In the genomic region with DNA sequence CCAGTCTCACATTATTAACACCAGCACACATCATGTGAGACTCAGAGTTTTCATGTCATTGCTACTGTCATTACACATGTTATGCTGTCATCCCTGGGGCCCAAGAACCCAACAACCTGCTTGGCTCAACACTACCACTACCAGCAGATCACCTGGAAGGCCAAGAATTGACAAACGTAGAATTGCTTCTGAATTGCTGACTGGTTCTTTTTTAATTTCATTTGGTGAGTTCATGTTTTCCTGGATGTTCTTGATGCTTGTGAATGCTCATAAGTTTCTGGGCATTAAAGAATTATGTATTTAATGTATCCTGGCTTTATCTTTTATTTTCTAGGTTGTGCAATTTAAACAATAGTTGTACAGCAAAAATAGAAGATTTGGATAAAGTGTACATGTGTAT, we compare ENCODE assay signal across 33 cellular contexts. TPM values are rescaled to one million over a fixed set of nuclear protein-coding genes. Genes with fewer than 3 reads are reported as not detected.
"Had no signal": no experiment of that assay in that cellular context is flagged by ENCODE, and none has a peak within 500 bp of the region (broad histone marks: within the 10 kb centered on the region; RNA-seq: fewer than 3 reads in every experiment).

No MANE protein-coding gene starts in this region.

- H3K27me3 ChIP-seq: neural progenitor cell, ovary, spleen, suprapubic skin, testis, tibial artery, transverse colon, upper lobe of right lung had no signal

- H3K9me3 ChIP-seq: ovary, psoas muscle, suprapubic skin, testis, transverse colon, upper lobe of right lung, uterus had no signal

- H3K4me3 ChIP-seq: neural progenitor cell, ovary, psoas muscle, skin epidermis, smooth muscle cell, spleen, suprapubic skin, testis, tibial artery, transverse colon, upper lobe of right lung, uterus had no signal

- H3K27ac ChIP-seq: neural progenitor cell, ovary, parathyroid adenoma, psoas muscle, skin epidermis, spleen, suprapubic skin, testis, tibial artery, transverse colon, upper lobe of right lung, uterus had no signal

- H3K4me1 ChIP-seq: neural progenitor cell, parathyroid adenoma, psoas muscle, spleen, suprapubic skin, testis, tibial artery, transverse colon, upper lobe of right lung, uterus had no signal

- DNase-seq: natural killer cell; occipital lobe; ovary; psoas muscle; right cardiac atrium; spleen; stimulated activated CD4-positive, alpha-beta T cell treated with anti-CD3 and anti-CD28 coated beads, Interleukin-12 subunit alpha, Interleukin-12 subunit beta, amount 100 ng/mL, for 4 hours; stimulated activated CD4-positive, alpha-beta T cell treated with anti-CD3 and anti-CD28 coated beads, Interleukin-1b, Interleukin-23, amount 100 ng/mL, for 48 hours; stimulated activated CD4-positive, alpha-beta T cell treated with anti-CD3 and anti-CD28 coated beads, Interleukin-4, amount 100 ng/mL, for 1 hour; stimulated activated CD4-positive, alpha-beta T cell treated with anti-CD3 and anti-CD28 coated beads, Interleukin-4, amount 100 ng/mL, for 4 hours; stimulated activated CD8-positive, alpha-beta memory T cell treated with anti-CD3 and anti-CD28 coated beads, Interleukin-4, amount 100 ng/mL, for 48 hours; stimulated activated naive CD4-positive, alpha-beta T cell; stimulated activated naive CD8-positive, alpha-beta T cell treated with anti-CD3 and anti-CD28 coated beads, Interleukin-15, amount 100 ng/mL, for 72 hours; stimulated activated naive CD8-positive, alpha-beta T cell treated with anti-CD3 and anti-CD28 coated beads, Interleukin-15, Interleukin-2, amounts not matched to agents 100 U/mL and 50 U/mL, for 24 hours; substantia nigra; testis; tibial artery; transverse colon; upper lobe of right lung; uterus had no signal

- H2AFZ ChIP-seq: neural progenitor cell, parathyroid adenoma had no signal

- ATAC-seq: natural killer cell; psoas muscle; right cardiac atrium; sciatic nerve; stimulated activated memory B cell treated with anti-CD40 and anti-IgM and Interleukin-4, amounts not matched to agents 10 μg/mL and 1 μg/mL and 100 μg/mL, for 72 hours; stimulated activated naive CD8-positive, alpha-beta T cell treated with anti-CD3 and anti-CD28 coated beads, Interleukin-15, amount 100 ng/mL, for 72 hours; stimulated activated naive CD8-positive, alpha-beta T cell treated with anti-CD3 and anti-CD28 coated beads, Interleukin-15, Interleukin-2, amounts not matched to agents 100 U/mL and 50 U/mL, for 24 hours; upper lobe of right lung had no signal

- H3K36me3 ChIP-seq: neural progenitor cell, ovary, spleen, suprapubic skin, tibial artery, transverse colon, upper lobe of right lung, uterus had no signal

- H3K9ac ChIP-seq: neural progenitor cell, parathyroid adenoma had no signal

- H3K4me2 ChIP-seq: neural progenitor cell, smooth muscle cell had no signal

RNA-seq across cellular contexts. Expression of a gene that starts 40.2 kb away (rescaled TPM):
- total RNA-seq: natural killer cell, occipital lobe, osteoblast, ovary, progenitor cell of endocrine pancreas, psoas muscle, renal cortical epithelial cell, right cardiac atrium, sciatic nerve, smooth muscle cell, spleen, suprapubic skin, transverse colon, upper lobe of right lung, urinary bladder, uterus had no signal
- polyA plus RNA-seq: neural cell, ovary, psoas muscle, right cardiac atrium, smooth muscle cell, spleen, thymus, urinary bladder had no signal
